Comparison of ENCODE assay signal across 22 cellular contexts in genomic region chr7:136117539-136117938, GRCh38.
"Had no signal": no experiment of that assay in that cellular context is flagged by ENCODE, and none has a peak within 500 bp of the region (broad histone marks: within the 10 kb centered on the region; RNA-seq: fewer than 3 reads in every experiment).

No MANE protein-coding gene starts in this region.

- H3K36me3 ChIP-seq: esophagus muscularis mucosa, heart right ventricle, ovary, sigmoid colon, suprapubic skin, transverse colon, upper lobe of right lung, vagina had no signal

- H3K4me1 ChIP-seq: heart right ventricle, psoas muscle, suprapubic skin, transverse colon, upper lobe of right lung, vagina had no signal

- DNase-seq: dorsolateral prefrontal cortex; effector CD4-positive, alpha-beta T cell; foreskin melanocyte; glutamatergic neuron; heart right ventricle; hippocampal formation; immature natural killer cell; left ventricle myocardium superior; natural killer cell; occipital lobe; ovary; psoas muscle; right cardiac atrium; sigmoid colon; stimulated activated CD4-positive, alpha-beta T cell treated with anti-CD3 and anti-CD28 coated beads, Interleukin-4, amount 100 ng/mL, for 4 hours; transverse colon; upper lobe of right lung had no signal

- H3K4me3 ChIP-seq: dorsolateral prefrontal cortex, esophagus muscularis mucosa, heart right ventricle, lung, ovary, psoas muscle, sigmoid colon, suprapubic skin, transverse colon, upper lobe of right lung, vagina had no signal

- H3K9me3 ChIP-seq: esophagus muscularis mucosa, heart right ventricle, ovary, psoas muscle, sigmoid colon, suprapubic skin, transverse colon, upper lobe of right lung, vagina had no signal

- H3K27ac ChIP-seq: dorsolateral prefrontal cortex, epithelial cell of prostate, esophagus muscularis mucosa, heart right ventricle, ovary, psoas muscle, sigmoid colon, suprapubic skin, transverse colon, upper lobe of right lung, vagina had no signal

- H3K27me3 ChIP-seq: esophagus muscularis mucosa, heart right ventricle, ovary, sigmoid colon, suprapubic skin, transverse colon, upper lobe of right lung, vagina had no signal
